ENCODE assay signal across 8 cellular contexts in genomic region chr5:167699434-167699833, GRCh38.
DNase-seq lines count a peak whose midpoint lies in the region; TF ChIP-seq lines count a peak whose summit lies in the region.

No MANE protein-coding gene starts in this region.

- no peaks in the 10 kb centered on the region for H3K36me3 Mint-ChIP-seq in CD8-positive, alpha-beta memory T cell

- H3K4me1 ChIP-seq in CD8-positive, alpha-beta memory T cell (ENCODE audit: insufficient read depth, low read length) = no peaks in the 10 kb centered on the region

- TF ChIP-seq CTCF in AG09309 (IDR thresholded peaks at IDR 0.05; ENCODE audit: control insufficient read depth, insufficient read depth, low read depth, low read length, missing control alignments) = no peak

- no peaks in the 10 kb centered on the region for H3K4me1 Mint-ChIP-seq in CD8-positive, alpha-beta memory T cell

- H3K4me3 Mint-ChIP-seq in CD8-positive, alpha-beta memory T cell = no peak overlapping the region

- CTCF ChIA-PET in CD8-positive, alpha-beta memory T cell (lab: Charles Lee) = no interaction called here

- H3K9me3 ChIP-seq in CD8-positive, alpha-beta memory T cell (ENCODE audit: low read length) = no peaks in the 10 kb centered on the region

- H3K27me3 Mint-ChIP-seq in CD8-positive, alpha-beta memory T cell = peaks cover 0 to 2% of the 10 kb centered on the region in 2 donors

- POLR2A ChIA-PET in CD8-positive, alpha-beta memory T cell (lab: Charles Lee) = no interaction called here

- no peak overlapping the region for H3K27ac ChIP-seq in CD8-positive, alpha-beta memory T cell (ENCODE audit: low read depth, low read length)

- no peaks in the 10 kb centered on the region for H3K36me3 ChIP-seq in CD8-positive, alpha-beta memory T cell (ENCODE audit: insufficient read depth, low read length)

- no peak overlapping the region for H3K4me3 ChIP-seq in AG09309 (ENCODE audit: control insufficient read depth, low read depth, low read length)
- H3K4me3 ChIP-seq in CD8-positive, alpha-beta memory T cell (ENCODE audit: low read length) = no peak overlapping the region

- no peak overlapping the region for H3K27ac Mint-ChIP-seq in CD8-positive, alpha-beta memory T cell

- peaks cover 0 to 11% (median 6%) of the 10 kb centered on the region in 5 donors for H3K9me3 Mint-ChIP-seq in CD8-positive, alpha-beta memory T cell

- H3K27me3 ChIP-seq in CD8-positive, alpha-beta memory T cell (ENCODE audit: insufficient read depth, low read length, poor library complexity, severe bottlenecking) = no peaks in the 10 kb centered on the region

- DNase-seq in AG09309 (ENCODE audit: low read depth) (peak; percentile 100), HK-2 (ENCODE audit: unreplicated experiment) (peak; percentile 49), brain pericyte (ENCODE audit: low read depth, low spot score) (peak; percentile 45), kidney glomerular epithelial cell (lab: John Stamatoyannopoulos, UW) (peak; percentile 99), T-helper 9 cell (no peak), NCI-H2196 (lab: John Stamatoyannopoulos, UW; ENCODE audit: unreplicated experiment) (no peak)
- DNase-seq in CD8-positive, alpha-beta memory T cell = no peak
- no peak for DNase-seq in activated CD4-positive, alpha-beta T cell treated with anti-CD3 and anti-CD28 coated beads for 1 hour

Comparison
In these comparisons a context has a peak if more than half of its experiments do, and no peak if none do; other contexts are left out.
1. DNase-seq: peak in AG09309 (single experiment), HK-2 (single experiment), brain pericyte (single experiment) and kidney glomerular epithelial cell (single experiment); none in CD8-positive, alpha-beta memory T cell (0 of 5), T-helper 9 cell (single experiment), activated CD4-positive, alpha-beta T cell treated with anti-CD3 and anti-CD28 coated beads for 1 hour (single experiment) and NCI-H2196 (single experiment).